In genomic region chr6:137931849-137932465, GRCh38 we compare ENCODE assay signal across 2 cellular contexts.
TF ChIP-seq lines count a peak whose summit lies in the region.

No MANE protein-coding gene starts in this region.

TF ChIP-seq in HCT116, 20 proteins besides CTCF, POLR2A, EP300 and RAD21 (continued from another document):
- TF ChIP-seq, protein P1, sequence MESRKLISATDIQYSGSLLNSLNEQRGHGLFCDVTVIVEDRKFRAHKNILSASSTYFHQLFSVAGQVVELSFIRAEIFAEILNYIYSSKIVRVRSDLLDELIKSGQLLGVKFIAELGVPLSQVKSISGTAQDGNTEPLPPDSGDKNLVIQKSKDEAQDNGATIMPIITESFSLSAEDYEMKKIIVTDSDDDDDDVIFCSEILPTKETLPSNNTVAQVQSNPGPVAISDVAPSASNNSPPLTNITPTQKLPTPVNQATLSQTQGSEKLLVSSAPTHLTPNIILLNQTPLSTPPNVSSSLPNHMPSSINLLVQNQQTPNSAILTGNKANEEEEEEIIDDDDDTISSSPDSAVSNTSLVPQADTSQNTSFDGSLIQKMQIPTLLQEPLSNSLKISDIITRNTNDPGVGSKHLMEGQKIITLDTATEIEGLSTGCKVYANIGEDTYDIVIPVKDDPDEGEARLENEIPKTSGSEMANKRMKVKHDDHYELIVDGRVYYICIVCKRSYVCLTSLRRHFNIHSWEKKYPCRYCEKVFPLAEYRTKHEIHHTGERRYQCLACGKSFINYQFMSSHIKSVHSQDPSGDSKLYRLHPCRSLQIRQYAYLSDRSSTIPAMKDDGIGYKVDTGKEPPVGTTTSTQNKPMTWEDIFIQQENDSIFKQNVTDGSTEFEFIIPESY (IDR thresholded peaks at IDR 0.05; ENCODE audit: extremely low read depth, insufficient replicate concordance, low read length) = no peak
- TF ChIP-seq EZH2phosphoT487 (IDR thresholded peaks at IDR 0.05; ENCODE audit: borderline replicate concordance) = no peak
- TF ChIP-seq MAX (IDR thresholded peaks at IDR 0.05) = no peak
- no peak for TF ChIP-seq SP1 (IDR thresholded peaks at IDR 0.05; ENCODE audit: low read depth)
- TF ChIP-seq SIN3A (IDR thresholded peaks at IDR 0.05; ENCODE audit: low read depth) = no peak
- TF ChIP-seq, protein P2, sequence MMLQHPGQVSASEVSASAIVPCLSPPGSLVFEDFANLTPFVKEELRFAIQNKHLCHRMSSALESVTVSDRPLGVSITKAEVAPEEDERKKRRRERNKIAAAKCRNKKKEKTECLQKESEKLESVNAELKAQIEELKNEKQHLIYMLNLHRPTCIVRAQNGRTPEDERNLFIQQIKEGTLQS (IDR thresholded peaks at IDR 0.05) = no peak
- TF ChIP-seq POLR2AphosphoS5 (IDR thresholded peaks at IDR 0.05; ENCODE audit: low read depth, low read length) = no peak
- TF ChIP-seq SRF (IDR thresholded peaks at IDR 0.05; ENCODE audit: low read depth) = no peak
- TF ChIP-seq FOSL1 (IDR thresholded peaks at IDR 0.05; ENCODE audit: low read depth) = no peak
- no peak for TF ChIP-seq ZFX (IDR thresholded peaks at IDR 0.05)
- TF ChIP-seq, protein P3, sequence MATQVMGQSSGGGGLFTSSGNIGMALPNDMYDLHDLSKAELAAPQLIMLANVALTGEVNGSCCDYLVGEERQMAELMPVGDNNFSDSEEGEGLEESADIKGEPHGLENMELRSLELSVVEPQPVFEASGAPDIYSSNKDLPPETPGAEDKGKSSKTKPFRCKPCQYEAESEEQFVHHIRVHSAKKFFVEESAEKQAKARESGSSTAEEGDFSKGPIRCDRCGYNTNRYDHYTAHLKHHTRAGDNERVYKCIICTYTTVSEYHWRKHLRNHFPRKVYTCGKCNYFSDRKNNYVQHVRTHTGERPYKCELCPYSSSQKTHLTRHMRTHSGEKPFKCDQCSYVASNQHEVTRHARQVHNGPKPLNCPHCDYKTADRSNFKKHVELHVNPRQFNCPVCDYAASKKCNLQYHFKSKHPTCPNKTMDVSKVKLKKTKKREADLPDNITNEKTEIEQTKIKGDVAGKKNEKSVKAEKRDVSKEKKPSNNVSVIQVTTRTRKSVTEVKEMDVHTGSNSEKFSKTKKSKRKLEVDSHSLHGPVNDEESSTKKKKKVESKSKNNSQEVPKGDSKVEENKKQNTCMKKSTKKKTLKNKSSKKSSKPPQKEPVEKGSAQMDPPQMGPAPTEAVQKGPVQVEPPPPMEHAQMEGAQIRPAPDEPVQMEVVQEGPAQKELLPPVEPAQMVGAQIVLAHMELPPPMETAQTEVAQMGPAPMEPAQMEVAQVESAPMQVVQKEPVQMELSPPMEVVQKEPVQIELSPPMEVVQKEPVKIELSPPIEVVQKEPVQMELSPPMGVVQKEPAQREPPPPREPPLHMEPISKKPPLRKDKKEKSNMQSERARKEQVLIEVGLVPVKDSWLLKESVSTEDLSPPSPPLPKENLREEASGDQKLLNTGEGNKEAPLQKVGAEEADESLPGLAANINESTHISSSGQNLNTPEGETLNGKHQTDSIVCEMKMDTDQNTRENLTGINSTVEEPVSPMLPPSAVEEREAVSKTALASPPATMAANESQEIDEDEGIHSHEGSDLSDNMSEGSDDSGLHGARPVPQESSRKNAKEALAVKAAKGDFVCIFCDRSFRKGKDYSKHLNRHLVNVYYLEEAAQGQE (IDR thresholded peaks at IDR 0.05; ENCODE audit: low read depth) = no peak
- no peak for TF ChIP-seq YY1 (IDR thresholded peaks at IDR 0.05; ENCODE audit: extremely low read depth, insufficient replicate concordance, low read depth, low read length)
- no peak for TF ChIP-seq JUND (IDR thresholded peaks at IDR 0.05)
- no peak for TF ChIP-seq ELF1 (IDR thresholded peaks at IDR 0.05; ENCODE audit: borderline replicate concordance, low read depth)
- TF ChIP-seq EZH2 (IDR thresholded peaks at IDR 0.05) = no peak
TF ChIP-seq in HCT116: peak in this region for 0.

TF ChIP-seq in GM12878, 131 proteins besides CTCF, POLR2A, EP300 and RAD21 (continued from another document and continues in another):
- peak; percentile 18 for TF ChIP-seq CUX1 (IDR thresholded peaks at IDR 0.05; ENCODE audit: insufficient replicate concordance, low read depth, low read length)
- no peak for TF ChIP-seq RCOR1 (conservative IDR thresholded peaks at IDR 0.05; ENCODE audit: low read depth, low read length)
- TF ChIP-seq CHD1 (IDR thresholded peaks at IDR 0.05; ENCODE audit: low read depth, low read length) = no peak
- no peak for TF ChIP-seq TCF7 (IDR thresholded peaks at IDR 0.05; ENCODE audit: borderline replicate concordance)
- TF ChIP-seq KLF5 (IDR thresholded peaks at IDR 0.05; ENCODE audit: partially characterized antibody) = no peak
- TF ChIP-seq STAT1 (conservative IDR thresholded peaks at IDR 0.05) = no peak
- no peak for TF ChIP-seq GABPA (IDR thresholded peaks at IDR 0.05; ENCODE audit: low read depth)
- TF ChIP-seq CEBPZ (IDR thresholded peaks at IDR 0.05; ENCODE audit: low read depth, low read length) = no peak
- TF ChIP-seq, protein P4, sequence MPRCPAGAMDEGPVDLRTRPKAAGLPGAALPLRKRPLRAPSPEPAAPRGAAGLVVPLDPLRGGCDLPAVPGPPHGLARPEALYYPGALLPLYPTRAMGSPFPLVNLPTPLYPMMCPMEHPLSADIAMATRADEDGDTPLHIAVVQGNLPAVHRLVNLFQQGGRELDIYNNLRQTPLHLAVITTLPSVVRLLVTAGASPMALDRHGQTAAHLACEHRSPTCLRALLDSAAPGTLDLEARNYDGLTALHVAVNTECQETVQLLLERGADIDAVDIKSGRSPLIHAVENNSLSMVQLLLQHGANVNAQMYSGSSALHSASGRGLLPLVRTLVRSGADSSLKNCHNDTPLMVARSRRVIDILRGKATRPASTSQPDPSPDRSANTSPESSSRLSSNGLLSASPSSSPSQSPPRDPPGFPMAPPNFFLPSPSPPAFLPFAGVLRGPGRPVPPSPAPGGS (IDR thresholded peaks at IDR 0.05; ENCODE audit: borderline replicate concordance, insufficient read depth, low read depth, low read length, poor library complexity, severe bottlenecking) = no peak
- no peak for TF ChIP-seq NFIC (IDR thresholded peaks at IDR 0.05; ENCODE audit: low read depth, low read length)
- TF ChIP-seq ZBED1 (IDR thresholded peaks at IDR 0.05; ENCODE audit: borderline replicate concordance) = no peak
- TF ChIP-seq POLR2AphosphoS2 (IDR thresholded peaks at IDR 0.05; ENCODE audit: low read depth, low read length) = no peak
- TF ChIP-seq YY1 (IDR thresholded peaks at IDR 0.05; ENCODE audit: low read depth, low read length) = no peak
- peak; percentile 65 for TF ChIP-seq EED (IDR thresholded peaks at IDR 0.05; ENCODE audit: low read depth)
- TF ChIP-seq CREM (IDR thresholded peaks at IDR 0.05; ENCODE audit: low read depth) = no peak; the same call in 1 of the 2 replicates
- no peak for TF ChIP-seq MYC (IDR thresholded peaks at IDR 0.05; ENCODE audit: insufficient read depth, insufficient read length, insufficient replicate concordance, low read length, severe bottlenecking)
- TF ChIP-seq ZNF622 (IDR thresholded peaks at IDR 0.05) = no peak
- no peak for TF ChIP-seq PML (IDR thresholded peaks at IDR 0.05; ENCODE audit: low read length)
- no peak for TF ChIP-seq SREBF2 (IDR thresholded peaks at IDR 0.05; ENCODE audit: low read length)
- no peak for TF ChIP-seq CHD4 (IDR thresholded peaks at IDR 0.05)
- no peak for TF ChIP-seq NFXL1 (IDR thresholded peaks at IDR 0.05; ENCODE audit: borderline replicate concordance)
- TF ChIP-seq PAX8 (IDR thresholded peaks at IDR 0.05) = no peak
- no peak for TF ChIP-seq FOXK2 (IDR thresholded peaks at IDR 0.05)
- no peak for TF ChIP-seq NFYA (IDR thresholded peaks at IDR 0.05; ENCODE audit: borderline replicate concordance, low read depth, low read length)
- TF ChIP-seq RB1 (IDR thresholded peaks at IDR 0.05; ENCODE audit: borderline replicate concordance) = no peak
- no peak for TF ChIP-seq ZNF274 (IDR thresholded peaks at IDR 0.05; ENCODE audit: insufficient read depth, insufficient read length)
- TF ChIP-seq FOS (IDR thresholded peaks at IDR 0.05; ENCODE audit: borderline replicate concordance, extremely low read depth, insufficient read length) = no peak
- TF ChIP-seq SUZ12 (IDR thresholded peaks at IDR 0.05; ENCODE audit: unreplicated experiment) = no peak
- TF ChIP-seq ATF7 (IDR thresholded peaks at IDR 0.05; ENCODE audit: low read depth) = no peak
- TF ChIP-seq, protein P5, sequence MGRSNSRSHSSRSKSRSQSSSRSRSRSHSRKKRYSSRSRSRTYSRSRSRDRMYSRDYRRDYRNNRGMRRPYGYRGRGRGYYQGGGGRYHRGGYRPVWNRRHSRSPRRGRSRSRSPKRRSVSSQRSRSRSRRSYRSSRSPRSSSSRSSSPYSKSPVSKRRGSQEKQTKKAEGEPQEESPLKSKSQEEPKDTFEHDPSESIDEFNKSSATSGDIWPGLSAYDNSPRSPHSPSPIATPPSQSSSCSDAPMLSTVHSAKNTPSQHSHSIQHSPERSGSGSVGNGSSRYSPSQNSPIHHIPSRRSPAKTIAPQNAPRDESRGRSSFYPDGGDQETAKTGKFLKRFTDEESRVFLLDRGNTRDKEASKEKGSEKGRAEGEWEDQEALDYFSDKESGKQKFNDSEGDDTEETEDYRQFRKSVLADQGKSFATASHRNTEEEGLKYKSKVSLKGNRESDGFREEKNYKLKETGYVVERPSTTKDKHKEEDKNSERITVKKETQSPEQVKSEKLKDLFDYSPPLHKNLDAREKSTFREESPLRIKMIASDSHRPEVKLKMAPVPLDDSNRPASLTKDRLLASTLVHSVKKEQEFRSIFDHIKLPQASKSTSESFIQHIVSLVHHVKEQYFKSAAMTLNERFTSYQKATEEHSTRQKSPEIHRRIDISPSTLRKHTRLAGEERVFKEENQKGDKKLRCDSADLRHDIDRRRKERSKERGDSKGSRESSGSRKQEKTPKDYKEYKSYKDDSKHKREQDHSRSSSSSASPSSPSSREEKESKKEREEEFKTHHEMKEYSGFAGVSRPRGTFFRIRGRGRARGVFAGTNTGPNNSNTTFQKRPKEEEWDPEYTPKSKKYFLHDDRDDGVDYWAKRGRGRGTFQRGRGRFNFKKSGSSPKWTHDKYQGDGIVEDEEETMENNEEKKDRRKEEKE (IDR thresholded peaks at IDR 0.05) = no peak
- no peak for TF ChIP-seq CBFB (IDR thresholded peaks at IDR 0.05; ENCODE audit: low read depth)
- TF ChIP-seq IRF4 (IDR thresholded peaks at IDR 0.05; ENCODE audit: low read depth, low read length) = no peak
